8 cellular contexts compared by ENCODE assay signal in the genomic region with DNA sequence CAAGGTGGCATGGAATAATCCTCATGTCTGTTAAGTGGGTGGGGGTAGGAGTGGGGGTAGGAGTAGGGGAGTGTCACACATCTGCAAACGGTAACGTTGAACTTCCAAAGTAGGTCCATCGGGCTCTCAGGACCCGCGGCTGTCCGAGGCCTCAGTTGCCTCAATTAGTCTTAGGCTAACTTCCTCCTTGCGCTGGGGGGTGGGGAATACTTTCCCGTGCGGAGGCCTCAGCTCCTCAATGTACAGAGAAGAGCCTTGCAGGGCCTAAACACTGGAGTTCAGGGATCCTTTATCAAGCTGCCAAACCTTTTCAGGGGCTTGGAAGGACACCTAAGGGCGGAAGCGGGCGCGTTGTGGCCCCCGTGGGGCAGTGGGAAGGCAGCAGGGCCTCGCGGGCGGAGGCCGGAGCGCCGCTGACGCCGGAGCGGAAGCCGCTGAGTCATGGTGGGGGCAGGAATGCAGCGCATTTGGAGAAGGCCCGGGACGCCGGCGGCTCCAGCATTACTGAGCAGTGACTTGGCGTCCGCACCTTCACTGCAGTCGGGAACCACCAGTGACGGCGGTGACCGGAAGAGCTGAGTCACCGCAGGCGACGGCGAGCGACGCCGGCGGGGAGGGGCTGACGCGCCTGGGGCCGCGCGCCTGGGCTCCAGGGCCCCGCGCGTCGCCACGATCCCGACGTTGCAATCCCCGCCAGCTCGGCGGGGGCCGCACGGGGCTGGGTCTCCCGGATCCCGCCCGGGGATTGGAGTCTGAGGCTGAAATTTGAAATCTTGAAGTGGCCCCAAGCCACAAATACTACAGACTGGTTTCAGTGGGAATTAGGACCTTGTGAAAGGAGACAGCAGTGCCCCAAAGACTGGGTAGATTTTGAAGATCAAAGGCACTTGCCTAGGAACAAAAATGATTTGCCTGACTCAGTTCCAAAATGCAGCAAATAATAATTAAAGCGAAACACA. TPM values are rescaled to one million over a fixed set of nuclear protein-coding genes. Genes with fewer than 3 reads are reported as not detected.
DNase-seq lines count a peak whose midpoint lies in the region; ATAC-seq and TF ChIP-seq lines count a peak whose summit lies in the region.

No MANE protein-coding gene starts in this region.

- ATAC-seq in HG03432 (IDR thresholded peaks at IDR 0.05; ENCODE audit: unreplicated experiment), result peak; percentile 99

- no peak for TF ChIP-seq CTCF in kidney epithelial cell (IDR thresholded peaks at IDR 0.05; ENCODE audit: insufficient read depth, low read length, poor library complexity, severe bottlenecking)

- peak overlapping the region; percentile 28 for H3K4me3 ChIP-seq in kidney epithelial cell (ENCODE audit: low read depth, low read length)

- H3K27me3 ChIP-seq in kidney epithelial cell (ENCODE audit: control insufficient read depth, insufficient read depth, low read length), result no peaks in the 10 kb centered on the region

- H3K36me3 ChIP-seq in kidney epithelial cell (ENCODE audit: control insufficient read depth, insufficient read depth, low read length), result no peaks in the 10 kb centered on the region

- DNase-seq in Ammon's horn (ENCODE audit: low spot score), result peak; percentile 94
- peak; percentile 78 for DNase-seq in GM19238 (ENCODE audit: insufficient read length, low spot score)
- peak; percentile 85 for DNase-seq in NCI-H446 treated with DMSO at 0.1 percent for 48 hours (lab: John Stamatoyannopoulos, UW)
- peak; percentile 83 for DNase-seq in activated CD4-positive, CD25-positive, alpha-beta regulatory T cell treated with anti-CD3 and anti-CD28 coated beads, Interleukin-2, amount 50 U/mL, for 72 hours
- peak; percentile 91 for DNase-seq in cerebellar cortex (ENCODE audit: low spot score)
- DNase-seq in kidney epithelial cell (ENCODE audit: low read depth), result peak; percentile 90
- peak; percentile 65 to 71 for DNase-seq in stimulated activated CD4-positive, alpha-beta T cell treated with anti-CD3 and anti-CD28 coated beads, Interleukin-15, amount 100 ng/mL, for 1 hour (ENCODE audit: low read depth in 1 of 2, low spot score in 1 of 2)

RNA-seq across cellular contexts. Expression of a gene that starts 20.2 kb away (rescaled TPM):
- 95.1 and 109 TPM in 2 replicates for total RNA-seq in kidney epithelial cell

RNA-seq across cellular contexts. Expression of a gene that starts 49.8 kb away (rescaled TPM):
- 48.7 and 57.4 TPM in 2 replicates for total RNA-seq in kidney epithelial cell

Comparison
In these comparisons a context has a peak if more than half of its experiments do, and no peak if none do; other contexts are left out.
1. Peak in every context shown above with its lines: DNase-seq, ATAC-seq and H3K4me3 ChIP-seq.